In genomic region chr7:51013218-51013786, GRCh38 we compare ENCODE assay signal across 20 cellular contexts.
DNase-seq lines count a peak whose midpoint lies in the region; ATAC-seq and TF ChIP-seq lines count a peak whose summit lies in the region.
"Had no signal": no experiment of that assay in that cellular context is flagged by ENCODE, and none has a peak within 500 bp of the region (broad histone marks: within the 10 kb centered on the region; RNA-seq: fewer than 3 reads in every experiment).

No MANE protein-coding gene starts in this region.

- peak; percentile 22 for ATAC-seq in Right ventricle myocardium inferior
- no peak for ATAC-seq in natural killer cell
- ATAC-seq: CD8-positive, alpha-beta T cell had no signal

- no peaks in the 10 kb centered on the region for H3K36me3 Mint-ChIP-seq in osteocyte (ENCODE audit: unreplicated experiment)
- H3K36me3 Mint-ChIP-seq in natural killer cell: no peaks in the 10 kb centered on the region
- H3K36me3 Mint-ChIP-seq: CD8-positive, alpha-beta T cell had no signal

- H3K4me1 ChIP-seq in left ventricle myocardium inferior: peaks cover 46% of the 10 kb centered on the region
- H3K4me1 ChIP-seq: BLaER1 had no signal

- H3K27me3 ChIP-seq in left ventricle myocardium inferior (ENCODE audit: low read depth) (no peaks in the 10 kb centered on the region), dorsolateral prefrontal cortex (no peaks in the 10 kb centered on the region)
- H3K27me3 ChIP-seq: BLaER1 had no signal

- intact Hi-C loops in Right ventricle myocardium inferior (cut with DNase I): no loop called here
- intact Hi-C loops in left ventricle myocardium inferior (cut with micrococcal nuclease): no loop called here
- intact Hi-C loops in natural killer cell (cut with micrococcal nuclease): no loop called here
- intact Hi-C loops in dorsolateral prefrontal cortex (cut with DNase I): loop anchor here in 1 of 2 donors (5.0 kb wide), 1 partner anchor 49 kb away; no protein-coding TSS in a partner anchor

- H3K4me3 ChIP-seq in left ventricle myocardium inferior: no peak overlapping the region
- no peak overlapping the region for H3K4me3 ChIP-seq in dorsolateral prefrontal cortex
- H3K4me3 ChIP-seq: BLaER1 had no signal

- no peaks in the 10 kb centered on the region for H3K36me3 ChIP-seq in left ventricle myocardium inferior
- H3K36me3 ChIP-seq: BLaER1 had no signal

- no peak overlapping the region for H3K27ac Mint-ChIP-seq in osteocyte (ENCODE audit: unreplicated experiment)
- H3K27ac Mint-ChIP-seq in natural killer cell: no peak overlapping the region
- H3K27ac Mint-ChIP-seq: CD8-positive, alpha-beta T cell; IgD-negative memory B cell had no signal

- H3K27ac ChIP-seq in left ventricle myocardium inferior (replicated peaks) (no peak overlapping the region), dorsolateral prefrontal cortex (no peak overlapping the region)
- H3K27ac ChIP-seq: BLaER1, HL-60 had no signal

- H3K9me3 Mint-ChIP-seq in osteocyte (ENCODE audit: unreplicated experiment): no peaks in the 10 kb centered on the region
- peaks cover 2 to 4% of the 10 kb centered on the region in 2 donors for H3K9me3 Mint-ChIP-seq in natural killer cell
- H3K9me3 Mint-ChIP-seq: CD8-positive, alpha-beta T cell had no signal

- TF ChIP-seq CTCF in left ventricle myocardium inferior (IDR thresholded peaks at IDR 0.05; ENCODE audit: borderline replicate concordance): no peak
- TF ChIP-seq CTCF in osteocyte (IDR thresholded peaks at IDR 0.05): no peak
- no peak for TF ChIP-seq CTCF in natural killer cell (IDR thresholded peaks at IDR 0.05)
- no peak for TF ChIP-seq CTCF in dorsolateral prefrontal cortex (IDR thresholded peaks at IDR 0.05 in 54 of 56, conservative IDR thresholded peaks at IDR 0.05 in 2 of 56; ENCODE audit: low read depth in 1 of 56, partially characterized antibody in 56 of 56)

- DNase-seq in Right ventricle myocardium inferior (ENCODE audit: missing footprints) (peak; percentile 47), left ventricle myocardium inferior (no peak), iPS-NIHi7 (ENCODE audit: extremely low spot score) (peak; percentile 9), osteocyte (ENCODE audit: extremely low spot score, unreplicated experiment) (peak; percentile 77), NCI-H446 (lab: John Stamatoyannopoulos, UW) (no peak), natural killer cell (no peak), dorsolateral prefrontal cortex (no peak)
- DNase-seq: CD8-positive, alpha-beta T cell; DMS79; HCEC 1CT; Kasumi-1; MM.1S; NCI-H1105; NCI-H1694; NCI-H2107; NCI-H2227 treated with DMSO at 0.1 percent for 48 hours; NCI-H524 treated with DMSO at 0.1 percent for 48 hours had no signal

- H3K4me3 Mint-ChIP-seq in osteocyte (ENCODE audit: unreplicated experiment): no peak overlapping the region
- H3K4me3 Mint-ChIP-seq in natural killer cell: no peak overlapping the region
- H3K4me3 Mint-ChIP-seq: CD8-positive, alpha-beta T cell had no signal

- H3K27me3 Mint-ChIP-seq in osteocyte (ENCODE audit: unreplicated experiment) (peaks cover 6% of the 10 kb centered on the region), natural killer cell (ENCODE audit: low read depth in 2 of 2) (no peaks in the 10 kb centered on the region)

- H3K4me1 Mint-ChIP-seq in osteocyte (ENCODE audit: unreplicated experiment): peaks cover 10% of the 10 kb centered on the region
- peaks cover 6 to 8% of the 10 kb centered on the region in 2 donors for H3K4me1 Mint-ChIP-seq in natural killer cell
- H3K4me1 Mint-ChIP-seq: IgD-negative memory B cell had no signal

- no peaks in the 10 kb centered on the region for H3K9me3 ChIP-seq in left ventricle myocardium inferior (replicated peaks)
- H3K9me3 ChIP-seq: BLaER1 had no signal

Comparison
In these comparisons a context has a peak if more than half of its experiments do, and no peak if none do; other contexts are left out.
1. DNase-seq: peak in Right ventricle myocardium inferior (single experiment), iPS-NIHi7 (single experiment) and osteocyte (single experiment); none in left ventricle myocardium inferior (single experiment), NCI-H446 (0 of 2), natural killer cell (single experiment) and dorsolateral prefrontal cortex (0 of 10).